In the genomic region with DNA sequence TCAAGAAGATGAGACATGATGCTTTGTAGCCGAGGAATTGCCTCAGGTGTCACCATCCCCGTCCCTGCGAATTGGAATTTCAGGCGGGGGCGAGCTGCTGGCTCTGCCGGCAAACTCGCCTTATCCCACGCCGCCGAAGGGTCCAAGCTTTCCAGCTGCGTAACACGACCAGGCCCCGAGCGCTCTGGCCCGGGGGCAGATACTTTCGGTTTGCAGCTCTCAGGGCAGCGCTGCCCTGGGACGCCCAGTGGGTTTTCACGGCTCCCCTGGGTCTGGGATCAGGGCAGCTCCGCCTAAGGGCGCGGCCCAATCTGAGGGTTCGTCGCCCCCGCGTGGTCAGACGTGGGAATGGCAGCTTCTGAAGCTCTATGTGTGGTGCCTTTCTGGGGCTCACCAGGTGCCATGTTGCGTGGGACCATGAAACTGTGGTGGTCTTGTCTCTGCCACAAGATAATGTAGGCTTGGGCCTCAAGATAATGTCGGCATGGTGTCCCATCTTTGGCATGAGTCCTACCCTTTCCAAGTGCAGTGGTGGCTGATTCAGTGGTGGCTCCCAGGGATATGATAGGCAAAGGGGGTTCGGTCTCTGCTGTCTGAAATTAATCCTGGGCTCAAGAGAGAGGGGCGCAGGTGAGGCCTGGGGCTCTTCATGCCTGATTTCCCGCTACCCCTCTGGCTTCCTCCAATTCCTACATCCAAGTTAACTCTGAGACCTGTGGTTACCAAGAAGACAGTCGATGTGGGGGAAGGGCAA, we compare ENCODE assay signal across 1 cellular context.
A peak's percentile ranks its signal among the peaks of the same experiment; 100 is the strongest.
TF ChIP-seq lines count a peak whose summit lies in the region.

No MANE protein-coding gene starts in this region.

TF ChIP-seq in HepG2, 621 proteins besides CTCF, POLR2A, EP300 and RAD21 (continued from another document and continues in another):
- TF ChIP-seq, protein P1, sequence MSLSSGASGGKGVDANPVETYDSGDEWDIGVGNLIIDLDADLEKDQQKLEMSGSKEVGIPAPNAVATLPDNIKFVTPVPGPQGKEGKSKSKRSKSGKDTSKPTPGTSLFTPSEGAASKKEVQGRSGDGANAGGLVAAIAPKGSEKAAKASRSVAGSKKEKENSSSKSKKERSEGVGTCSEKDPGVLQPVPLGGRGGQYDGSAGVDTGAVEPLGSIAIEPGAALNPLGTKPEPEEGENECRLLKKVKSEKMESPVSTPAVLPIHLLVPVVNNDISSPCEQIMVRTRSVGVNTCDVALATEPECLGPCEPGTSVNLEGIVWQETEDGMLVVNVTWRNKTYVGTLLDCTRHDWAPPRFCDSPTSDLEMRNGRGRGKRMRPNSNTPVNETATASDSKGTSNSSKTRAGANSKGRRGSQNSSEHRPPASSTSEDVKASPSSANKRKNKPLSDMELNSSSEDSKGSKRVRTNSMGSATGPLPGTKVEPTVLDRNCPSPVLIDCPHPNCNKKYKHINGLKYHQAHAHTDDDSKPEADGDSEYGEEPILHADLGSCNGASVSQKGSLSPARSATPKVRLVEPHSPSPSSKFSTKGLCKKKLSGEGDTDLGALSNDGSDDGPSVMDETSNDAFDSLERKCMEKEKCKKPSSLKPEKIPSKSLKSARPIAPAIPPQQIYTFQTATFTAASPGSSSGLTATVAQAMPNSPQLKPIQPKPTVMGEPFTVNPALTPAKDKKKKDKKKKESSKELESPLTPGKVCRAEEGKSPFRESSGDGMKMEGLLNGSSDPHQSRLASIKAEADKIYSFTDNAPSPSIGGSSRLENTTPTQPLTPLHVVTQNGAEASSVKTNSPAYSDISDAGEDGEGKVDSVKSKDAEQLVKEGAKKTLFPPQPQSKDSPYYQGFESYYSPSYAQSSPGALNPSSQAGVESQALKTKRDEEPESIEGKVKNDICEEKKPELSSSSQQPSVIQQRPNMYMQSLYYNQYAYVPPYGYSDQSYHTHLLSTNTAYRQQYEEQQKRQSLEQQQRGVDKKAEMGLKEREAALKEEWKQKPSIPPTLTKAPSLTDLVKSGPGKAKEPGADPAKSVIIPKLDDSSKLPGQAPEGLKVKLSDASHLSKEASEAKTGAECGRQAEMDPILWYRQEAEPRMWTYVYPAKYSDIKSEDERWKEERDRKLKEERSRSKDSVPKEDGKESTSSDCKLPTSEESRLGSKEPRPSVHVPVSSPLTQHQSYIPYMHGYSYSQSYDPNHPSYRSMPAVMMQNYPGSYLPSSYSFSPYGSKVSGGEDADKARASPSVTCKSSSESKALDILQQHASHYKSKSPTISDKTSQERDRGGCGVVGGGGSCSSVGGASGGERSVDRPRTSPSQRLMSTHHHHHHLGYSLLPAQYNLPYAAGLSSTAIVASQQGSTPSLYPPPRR (CRISPR knock-in tag; IDR thresholded peaks at IDR 0.05; ENCODE audit: borderline replicate concordance) = 0 out of 2 replicates have a peak, but pooled peaks have one; percentile 43
- TF ChIP-seq MAFK (conservative IDR thresholded peaks at IDR 0.05 in 1 of 2, IDR thresholded peaks at IDR 0.05 in 1 of 2; ENCODE audit: low read length in 2 of 2) (0 out of 4 replicates have a peak, but pooled peaks of 1 of the 2 experiments have one; percentile 1), RNF2 (conservative IDR thresholded peaks at IDR 0.05; ENCODE audit: low read depth) (peak; percentile 72; the same call in 1 of the 2 replicates), NR1H2 (CRISPR knock-in tag; IDR thresholded peaks at IDR 0.05; ENCODE audit: borderline replicate concordance, low read depth) (no peak), BORCS8-MEF2B (CRISPR knock-in tag; IDR thresholded peaks at IDR 0.05) (peak; percentile 95), EZH2 (conservative IDR thresholded peaks at IDR 0.05; ENCODE audit: low read depth, low read length) (no peak), PCBP1 (IDR thresholded peaks at IDR 0.05; ENCODE audit: borderline replicate concordance, low read depth, low read length) (0 out of 2 replicates have a peak, but pooled peaks have one; percentile 42), ZNF550 (CRISPR knock-in tag; IDR thresholded peaks at IDR 0.05; ENCODE audit: borderline replicate concordance) (no peak), MEIS1 (CRISPR knock-in tag; IDR thresholded peaks at IDR 0.05; ENCODE audit: borderline replicate concordance) (peak; percentile 83; the same call in 1 of the 2 replicates), ZNF430 (CRISPR knock-in tag; IDR thresholded peaks at IDR 0.05) (peak; percentile 51; the same call in 1 of the 2 replicates), FOXO1 (CRISPR knock-in tag; IDR thresholded peaks at IDR 0.05) (peak; percentile 80), ZNF564 (CRISPR knock-in tag; IDR thresholded peaks at IDR 0.05) (0 out of 2 replicates have a peak, but pooled peaks have one; percentile 63), PAWR (CRISPR knock-in tag; IDR thresholded peaks at IDR 0.05; ENCODE audit: borderline replicate concordance) (peak; percentile 85; the same call in 1 of the 2 replicates), PITX1 (CRISPR knock-in tag; IDR thresholded peaks at IDR 0.05) (peak; percentile 55; the same call in 1 of the 2 replicates), ZNF605 (CRISPR knock-in tag; IDR thresholded peaks at IDR 0.05) (peak; percentile 67; the same call in 1 of the 2 replicates), ZFP37 (CRISPR knock-in tag; IDR thresholded peaks at IDR 0.05; ENCODE audit: borderline replicate concordance) (0 out of 2 replicates have a peak, but pooled peaks have one; percentile 15), PCBP2 (optimal IDR thresholded peaks at IDR 0.05; ENCODE audit: low read depth, low read length, poor library complexity, severe bottlenecking) (no peak), ZNF607 (CRISPR knock-in tag; IDR thresholded peaks at IDR 0.05; ENCODE audit: borderline replicate concordance) (peak; percentile 86; the same call in 1 of the 2 replicates), RELA (CRISPR knock-in tag; IDR thresholded peaks at IDR 0.05) (0 out of 2 replicates have a peak, but pooled peaks have one; percentile 63), ZNF251 (CRISPR knock-in tag; IDR thresholded peaks at IDR 0.05) (0 out of 2 replicates have a peak, but pooled peaks have one; percentile 49), SP140L (CRISPR knock-in tag; IDR thresholded peaks at IDR 0.05; ENCODE audit: borderline replicate concordance) (0 out of 2 replicates have a peak, but pooled peaks have one; percentile 72), SSRP1 (CRISPR knock-in tag; IDR thresholded peaks at IDR 0.05) (peak; percentile 53; the same call in 1 of the 2 replicates), ZFP36 (IDR thresholded peaks at IDR 0.05; ENCODE audit: borderline replicate concordance, low read depth, low read length, partially characterized antibody) (peak; percentile 68)
- TF ChIP-seq, protein P2, sequence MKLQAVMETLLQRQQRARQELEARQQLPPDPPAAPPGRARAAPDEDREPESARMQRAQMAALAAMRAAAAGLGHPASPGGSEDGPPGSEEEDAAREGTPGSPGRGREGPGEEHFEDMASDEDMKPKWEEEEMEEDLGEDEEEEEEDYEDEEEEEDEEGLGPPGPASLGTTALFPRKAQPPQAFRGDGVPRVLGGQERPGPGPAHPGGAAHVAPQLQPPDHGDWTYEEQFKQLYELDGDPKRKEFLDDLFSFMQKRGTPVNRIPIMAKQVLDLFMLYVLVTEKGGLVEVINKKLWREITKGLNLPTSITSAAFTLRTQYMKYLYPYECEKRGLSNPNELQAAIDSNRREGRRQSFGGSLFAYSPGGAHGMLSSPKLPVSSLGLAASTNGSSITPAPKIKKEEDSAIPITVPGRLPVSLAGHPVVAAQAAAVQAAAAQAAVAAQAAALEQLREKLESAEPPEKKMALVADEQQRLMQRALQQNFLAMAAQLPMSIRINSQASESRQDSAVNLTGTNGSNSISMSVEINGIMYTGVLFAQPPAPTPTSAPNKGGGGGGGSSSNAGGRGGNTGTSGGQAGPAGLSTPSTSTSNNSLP (IDR thresholded peaks at IDR 0.05; ENCODE audit: low read depth, low read length) = peak; percentile 22; the same call in 1 of the 2 replicates
- TF ChIP-seq, protein P3, sequence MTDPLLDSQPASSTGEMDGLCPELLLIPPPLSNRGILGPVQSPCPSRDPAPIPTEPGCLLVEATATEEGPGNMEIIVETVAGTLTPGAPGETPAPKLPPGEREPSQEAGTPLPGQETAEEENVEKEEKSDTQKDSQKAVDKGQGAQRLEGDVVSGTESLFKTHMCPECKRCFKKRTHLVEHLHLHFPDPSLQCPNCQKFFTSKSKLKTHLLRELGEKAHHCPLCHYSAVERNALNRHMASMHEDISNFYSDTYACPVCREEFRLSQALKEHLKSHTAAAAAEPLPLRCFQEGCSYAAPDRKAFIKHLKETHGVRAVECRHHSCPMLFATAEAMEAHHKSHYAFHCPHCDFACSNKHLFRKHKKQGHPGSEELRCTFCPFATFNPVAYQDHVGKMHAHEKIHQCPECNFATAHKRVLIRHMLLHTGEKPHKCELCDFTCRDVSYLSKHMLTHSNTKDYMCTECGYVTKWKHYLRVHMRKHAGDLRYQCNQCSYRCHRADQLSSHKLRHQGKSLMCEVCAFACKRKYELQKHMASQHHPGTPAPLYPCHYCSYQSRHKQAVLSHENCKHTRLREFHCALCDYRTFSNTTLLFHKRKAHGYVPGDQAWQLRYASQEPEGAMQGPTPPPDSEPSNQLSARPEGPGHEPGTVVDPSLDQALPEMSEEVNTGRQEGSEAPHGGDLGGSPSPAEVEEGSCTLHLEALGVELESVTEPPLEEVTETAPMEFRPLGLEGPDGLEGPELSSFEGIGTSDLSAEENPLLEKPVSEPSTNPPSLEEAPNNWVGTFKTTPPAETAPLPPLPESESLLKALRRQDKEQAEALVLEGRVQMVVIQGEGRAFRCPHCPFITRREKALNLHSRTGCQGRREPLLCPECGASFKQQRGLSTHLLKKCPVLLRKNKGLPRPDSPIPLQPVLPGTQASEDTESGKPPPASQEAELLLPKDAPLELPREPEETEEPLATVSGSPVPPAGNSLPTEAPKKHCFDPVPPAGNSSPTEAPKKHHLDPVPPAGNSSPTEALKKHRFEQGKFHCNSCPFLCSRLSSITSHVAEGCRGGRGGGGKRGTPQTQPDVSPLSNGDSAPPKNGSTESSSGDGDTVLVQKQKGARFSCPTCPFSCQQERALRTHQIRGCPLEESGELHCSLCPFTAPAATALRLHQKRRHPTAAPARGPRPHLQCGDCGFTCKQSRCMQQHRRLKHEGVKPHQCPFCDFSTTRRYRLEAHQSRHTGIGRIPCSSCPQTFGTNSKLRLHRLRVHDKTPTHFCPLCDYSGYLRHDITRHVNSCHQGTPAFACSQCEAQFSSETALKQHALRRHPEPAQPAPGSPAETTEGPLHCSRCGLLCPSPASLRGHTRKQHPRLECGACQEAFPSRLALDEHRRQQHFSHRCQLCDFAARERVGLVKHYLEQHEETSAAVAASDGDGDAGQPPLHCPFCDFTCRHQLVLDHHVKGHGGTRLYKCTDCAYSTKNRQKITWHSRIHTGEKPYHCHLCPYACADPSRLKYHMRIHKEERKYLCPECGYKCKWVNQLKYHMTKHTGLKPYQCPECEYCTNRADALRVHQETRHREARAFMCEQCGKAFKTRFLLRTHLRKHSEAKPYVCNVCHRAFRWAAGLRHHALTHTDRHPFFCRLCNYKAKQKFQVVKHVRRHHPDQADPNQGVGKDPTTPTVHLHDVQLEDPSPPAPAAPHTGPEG (CRISPR knock-in tag; IDR thresholded peaks at IDR 0.05) = no peak
- TF ChIP-seq, protein P4, sequence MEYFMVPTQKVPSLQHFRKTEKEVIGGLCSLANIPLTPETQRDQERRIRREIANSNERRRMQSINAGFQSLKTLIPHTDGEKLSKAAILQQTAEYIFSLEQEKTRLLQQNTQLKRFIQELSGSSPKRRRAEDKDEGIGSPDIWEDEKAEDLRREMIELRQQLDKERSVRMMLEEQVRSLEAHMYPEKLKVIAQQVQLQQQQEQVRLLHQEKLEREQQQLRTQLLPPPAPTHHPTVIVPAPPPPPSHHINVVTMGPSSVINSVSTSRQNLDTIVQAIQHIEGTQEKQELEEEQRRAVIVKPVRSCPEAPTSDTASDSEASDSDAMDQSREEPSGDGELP (IDR thresholded peaks at IDR 0.05; ENCODE audit: borderline replicate concordance, low read depth) = peak; percentile 21; the same call in 1 of the 2 replicates
- TF ChIP-seq, protein P5, sequence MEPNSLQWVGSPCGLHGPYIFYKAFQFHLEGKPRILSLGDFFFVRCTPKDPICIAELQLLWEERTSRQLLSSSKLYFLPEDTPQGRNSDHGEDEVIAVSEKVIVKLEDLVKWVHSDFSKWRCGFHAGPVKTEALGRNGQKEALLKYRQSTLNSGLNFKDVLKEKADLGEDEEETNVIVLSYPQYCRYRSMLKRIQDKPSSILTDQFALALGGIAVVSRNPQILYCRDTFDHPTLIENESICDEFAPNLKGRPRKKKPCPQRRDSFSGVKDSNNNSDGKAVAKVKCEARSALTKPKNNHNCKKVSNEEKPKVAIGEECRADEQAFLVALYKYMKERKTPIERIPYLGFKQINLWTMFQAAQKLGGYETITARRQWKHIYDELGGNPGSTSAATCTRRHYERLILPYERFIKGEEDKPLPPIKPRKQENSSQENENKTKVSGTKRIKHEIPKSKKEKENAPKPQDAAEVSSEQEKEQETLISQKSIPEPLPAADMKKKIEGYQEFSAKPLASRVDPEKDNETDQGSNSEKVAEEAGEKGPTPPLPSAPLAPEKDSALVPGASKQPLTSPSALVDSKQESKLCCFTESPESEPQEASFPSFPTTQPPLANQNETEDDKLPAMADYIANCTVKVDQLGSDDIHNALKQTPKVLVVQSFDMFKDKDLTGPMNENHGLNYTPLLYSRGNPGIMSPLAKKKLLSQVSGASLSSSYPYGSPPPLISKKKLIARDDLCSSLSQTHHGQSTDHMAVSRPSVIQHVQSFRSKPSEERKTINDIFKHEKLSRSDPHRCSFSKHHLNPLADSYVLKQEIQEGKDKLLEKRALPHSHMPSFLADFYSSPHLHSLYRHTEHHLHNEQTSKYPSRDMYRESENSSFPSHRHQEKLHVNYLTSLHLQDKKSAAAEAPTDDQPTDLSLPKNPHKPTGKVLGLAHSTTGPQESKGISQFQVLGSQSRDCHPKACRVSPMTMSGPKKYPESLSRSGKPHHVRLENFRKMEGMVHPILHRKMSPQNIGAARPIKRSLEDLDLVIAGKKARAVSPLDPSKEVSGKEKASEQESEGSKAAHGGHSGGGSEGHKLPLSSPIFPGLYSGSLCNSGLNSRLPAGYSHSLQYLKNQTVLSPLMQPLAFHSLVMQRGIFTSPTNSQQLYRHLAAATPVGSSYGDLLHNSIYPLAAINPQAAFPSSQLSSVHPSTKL (CRISPR knock-in tag; IDR thresholded peaks at IDR 0.05) = peak; percentile 79
- TF ChIP-seq, protein P6, sequence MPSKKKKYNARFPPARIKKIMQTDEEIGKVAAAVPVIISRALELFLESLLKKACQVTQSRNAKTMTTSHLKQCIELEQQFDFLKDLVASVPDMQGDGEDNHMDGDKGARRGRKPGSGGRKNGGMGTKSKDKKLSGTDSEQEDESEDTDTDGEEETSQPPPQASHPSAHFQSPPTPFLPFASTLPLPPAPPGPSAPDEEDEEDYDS (CRISPR knock-in tag; IDR thresholded peaks at IDR 0.05) = peak; percentile 78; the same call in 1 of the 2 replicates
- TF ChIP-seq, protein P7, sequence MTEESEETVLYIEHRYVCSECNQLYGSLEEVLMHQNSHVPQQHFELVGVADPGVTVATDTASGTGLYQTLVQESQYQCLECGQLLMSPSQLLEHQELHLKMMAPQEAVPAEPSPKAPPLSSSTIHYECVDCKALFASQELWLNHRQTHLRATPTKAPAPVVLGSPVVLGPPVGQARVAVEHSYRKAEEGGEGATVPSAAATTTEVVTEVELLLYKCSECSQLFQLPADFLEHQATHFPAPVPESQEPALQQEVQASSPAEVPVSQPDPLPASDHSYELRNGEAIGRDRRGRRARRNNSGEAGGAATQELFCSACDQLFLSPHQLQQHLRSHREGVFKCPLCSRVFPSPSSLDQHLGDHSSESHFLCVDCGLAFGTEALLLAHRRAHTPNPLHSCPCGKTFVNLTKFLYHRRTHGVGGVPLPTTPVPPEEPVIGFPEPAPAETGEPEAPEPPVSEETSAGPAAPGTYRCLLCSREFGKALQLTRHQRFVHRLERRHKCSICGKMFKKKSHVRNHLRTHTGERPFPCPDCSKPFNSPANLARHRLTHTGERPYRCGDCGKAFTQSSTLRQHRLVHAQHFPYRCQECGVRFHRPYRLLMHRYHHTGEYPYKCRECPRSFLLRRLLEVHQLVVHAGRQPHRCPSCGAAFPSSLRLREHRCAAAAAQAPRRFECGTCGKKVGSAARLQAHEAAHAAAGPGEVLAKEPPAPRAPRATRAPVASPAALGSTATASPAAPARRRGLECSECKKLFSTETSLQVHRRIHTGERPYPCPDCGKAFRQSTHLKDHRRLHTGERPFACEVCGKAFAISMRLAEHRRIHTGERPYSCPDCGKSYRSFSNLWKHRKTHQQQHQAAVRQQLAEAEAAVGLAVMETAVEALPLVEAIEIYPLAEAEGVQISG (CRISPR knock-in tag; IDR thresholded peaks at IDR 0.05) = peak; percentile 89
